ENCODE assay signal across 1 cellular context in genomic region chr5:171906703-171907590, GRCh38.
TF ChIP-seq lines count a peak whose summit lies in the region.

No MANE protein-coding gene starts in this region.

TF ChIP-seq in GM23338, 12 proteins besides CTCF, POLR2A, EP300 and RAD21 (continued from another document):
- no peak for TF ChIP-seq REST (IDR thresholded peaks at IDR 0.05; ENCODE audit: unreplicated experiment)
TF ChIP-seq in GM23338: peak in this region for 0.
